ENCODE assay signal across 3 cellular contexts in genomic region chr6:100883347-100883746, GRCh38.
A peak's percentile ranks its signal among the peaks of the same experiment; 100 is the strongest.
TF ChIP-seq lines count a peak whose summit lies in the region.

No MANE protein-coding gene starts in this region.

TF ChIP-seq in GM23338, 12 proteins besides CTCF, POLR2A, EP300 and RAD21 (continues in another document):
- no peak for TF ChIP-seq ZNF114 (CRISPR knock-in tag; IDR thresholded peaks at IDR 0.05)
- TF ChIP-seq POLR2AphosphoS5 (IDR thresholded peaks at IDR 0.05; ENCODE audit: low read depth): no peak
- TF ChIP-seq CREB1 (CRISPR knock-in tag; IDR thresholded peaks at IDR 0.05; ENCODE audit: low read depth): no peak
- no peak for TF ChIP-seq JUNB (IDR thresholded peaks at IDR 0.05; ENCODE audit: unreplicated experiment)
- no peak for TF ChIP-seq EZH2phosphoT487 (IDR thresholded peaks at IDR 0.05; ENCODE audit: unreplicated experiment)
- TF ChIP-seq EZH2 (IDR thresholded peaks at IDR 0.05; ENCODE audit: low read depth, unreplicated experiment): no peak
- no peak for TF ChIP-seq REST (IDR thresholded peaks at IDR 0.05; ENCODE audit: unreplicated experiment)
- no peak for TF ChIP-seq ZNF331 (CRISPR knock-in tag; IDR thresholded peaks at IDR 0.05; ENCODE audit: low read depth)

TF ChIP-seq in Ishikawa, 13 proteins besides CTCF, POLR2A, EP300 and RAD21:
- TF ChIP-seq TCF12 (IDR thresholded peaks at IDR 0.05; ENCODE audit: low read depth) (no peak), CEBPB (IDR thresholded peaks at IDR 0.05) (peak; percentile 55; the same call in 1 of the 2 replicates), CREB1 (IDR thresholded peaks at IDR 0.05; ENCODE audit: low read depth) (no peak)

TF ChIP-seq in H1, 55 proteins besides CTCF, POLR2A, EP300 and RAD21:
- TF ChIP-seq POLR2AphosphoS5 (IDR thresholded peaks at IDR 0.05; ENCODE audit: low read depth, low read length) (no peak), TEAD4 (IDR thresholded peaks at IDR 0.05; ENCODE audit: low read depth, low read length) (0 out of 2 replicates have a peak, but pooled peaks have one; percentile 6), CEBPB (IDR thresholded peaks at IDR 0.05; ENCODE audit: low read depth, low read length) (peak; percentile 47; the same call in 1 of the 2 replicates), EZH2 (IDR thresholded peaks at IDR 0.05; ENCODE audit: low read depth, low read length, severe bottlenecking) (no peak)
